24 cellular contexts compared by ENCODE assay signal in genomic region chr9:113805753-113806152, GRCh38.
"Had no signal": no experiment of that assay in that cellular context is flagged by ENCODE, and none has a peak within 500 bp of the region (broad histone marks: within the 10 kb centered on the region; RNA-seq: fewer than 3 reads in every experiment).

No MANE protein-coding gene starts in this region.

- ATAC-seq: activated CD8-positive, alpha-beta T cell treated with anti-CD3 and anti-CD28 coated beads, Interleukin-2, amount 10 ng/mL, durations not matched to agents 7 days and 5 days; activated T-cell treated with anti-CD3 and anti-CD28 coated beads, Interleukin-2, amount 50 U/mL, for 4 hours; activated T-helper 17 cell treated with anti-CD3 and anti-CD28 coated beads, Interleukin-2, amount 50 U/mL, for 72 hours; esophagus mucosa; WTC11 had no signal

- DNase-seq: activated CD4-positive, alpha-beta memory T cell treated with anti-CD3 and anti-CD28 coated beads for 36 hours; activated CD4-positive, alpha-beta T cell treated with anti-CD3 and anti-CD28 coated beads for 1 hour; activated CD4-positive, alpha-beta T cell treated with anti-CD3 and anti-CD28 coated beads for 4 hours; activated CD8-positive, alpha-beta T cell treated with anti-CD3 and anti-CD28 coated beads, Interleukin-2, amount 10 ng/mL, durations not matched to agents 7 days and 5 days; activated effector memory CD4-positive, alpha-beta T cell treated with Interleukin-2 at 50 U/mL for 16 hours; activated gamma-delta T cell treated with Interleukin-2 at 50 U/mL for 16 hours; activated naive CD4-positive, alpha-beta T cell treated with anti-CD3 and anti-CD28 coated beads, Interleukin-2, amount 50 U/mL, for 16 hours; activated naive CD4-positive, alpha-beta T cell treated with Interleukin-2 at 50 U/mL for 16 hours; activated T-cell treated with anti-CD3 and anti-CD28 coated beads, Interleukin-2, amount 50 U/mL, for 4 hours; amniotic stem cell; anterior cingulate cortex; brain microvascular endothelial cell; dorsolateral prefrontal cortex; effector memory CD4-positive, alpha-beta T cell; endodermal cell; foreskin fibroblast; head of caudate nucleus; T-helper 2 cell had no signal

- H3K9me3 Mint-ChIP-seq: activated CD4-positive, alpha-beta memory T cell treated with anti-CD3 and anti-CD28 coated beads for 36 hours; activated T-cell treated with anti-CD3 and anti-CD28 coated beads, Interleukin-2, amount 50 U/mL, for 4 hours; activated T-helper 17 cell treated with anti-CD3 and anti-CD28 coated beads, Interleukin-2, amount 50 U/mL, for 72 hours; central memory CD8-positive, alpha-beta T cell; dendritic cell treated with granulocyte-macrophage colony-stimulating factor and Interleukin-4, amounts not matched to agents 40 ng/mL and 50 ng/mL, for 4 days; endodermal cell; WTC11 had no signal

- H3K4me1 Mint-ChIP-seq: activated T-helper 17 cell treated with anti-CD3 and anti-CD28 coated beads, Interleukin-2, amount 50 U/mL, for 72 hours had no signal

- H3K4me3 Mint-ChIP-seq: activated CD4-positive, alpha-beta memory T cell treated with anti-CD3 and anti-CD28 coated beads for 36 hours; activated CD8-positive, alpha-beta T cell treated with anti-CD3 and anti-CD28 coated beads, Interleukin-2, amount 10 ng/mL, durations not matched to agents 7 days and 5 days; activated naive CD8-positive, alpha-beta T cell; activated T-cell treated with anti-CD3 and anti-CD28 coated beads, Interleukin-2, amount 50 U/mL, for 4 hours; activated T-helper 17 cell treated with anti-CD3 and anti-CD28 coated beads, Interleukin-2, amount 50 U/mL, for 72 hours; central memory CD8-positive, alpha-beta T cell; dendritic cell treated with granulocyte-macrophage colony-stimulating factor and Interleukin-4, amounts not matched to agents 40 ng/mL and 50 ng/mL, for 4 days; endodermal cell; WTC11 had no signal

- H3K27ac Mint-ChIP-seq: activated CD4-positive, alpha-beta memory T cell treated with anti-CD3 and anti-CD28 coated beads for 36 hours; activated CD8-positive, alpha-beta T cell treated with anti-CD3 and anti-CD28 coated beads, Interleukin-2, amount 10 ng/mL, durations not matched to agents 7 days and 5 days; activated naive CD8-positive, alpha-beta T cell; activated T-helper 17 cell treated with anti-CD3 and anti-CD28 coated beads, Interleukin-2, amount 50 U/mL, for 72 hours; dendritic cell treated with granulocyte-macrophage colony-stimulating factor and Interleukin-4, amounts not matched to agents 40 ng/mL and 50 ng/mL, for 4 days; endodermal cell; WTC11 had no signal

- H3K36me3 Mint-ChIP-seq: activated CD4-positive, alpha-beta memory T cell treated with anti-CD3 and anti-CD28 coated beads for 36 hours; activated naive CD8-positive, alpha-beta T cell; WTC11 had no signal
